ENCODE assay signal across 20 cellular contexts in the genomic region with DNA sequence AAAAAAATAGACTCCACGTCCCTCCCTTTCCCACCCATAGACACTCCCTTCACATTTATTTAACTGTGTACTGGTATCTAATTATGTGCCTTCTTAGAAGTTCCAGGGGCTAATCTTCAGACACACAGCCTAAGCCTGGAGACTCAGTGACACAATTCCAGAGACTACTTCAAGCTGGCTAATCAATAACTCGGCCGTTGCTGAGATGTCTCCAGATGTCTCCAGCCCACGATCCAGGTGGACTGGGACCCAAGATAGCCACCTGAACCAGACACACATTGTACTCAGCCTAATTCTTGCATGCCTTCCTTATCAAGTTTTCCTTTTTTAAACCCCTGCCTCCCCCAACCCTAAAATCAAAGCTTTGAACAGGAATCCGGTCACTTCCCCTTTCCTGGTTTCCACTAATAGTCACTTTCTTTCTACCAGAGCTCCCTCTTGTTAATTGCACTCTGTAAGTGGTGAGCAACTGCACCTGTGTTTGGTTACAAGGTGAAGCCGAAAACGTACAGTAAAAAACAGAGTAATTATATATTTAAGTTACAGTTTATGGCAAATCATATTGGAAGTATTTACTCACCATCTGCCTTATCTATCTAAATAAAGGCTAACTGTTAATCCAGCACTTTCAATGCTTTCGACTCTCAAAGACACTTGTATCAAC. TPM values are rescaled to one million over a fixed set of nuclear protein-coding genes. Genes with fewer than 3 reads are reported as not detected.
"Had no signal": no experiment of that assay in that cellular context is flagged by ENCODE, and none has a peak within 500 bp of the region (broad histone marks: within the 10 kb centered on the region; RNA-seq: fewer than 3 reads in every experiment).

No MANE protein-coding gene starts in this region.

- H3K27ac ChIP-seq: ascending aorta, gastrocnemius medialis, left lung had no signal

- H3K4me1 Mint-ChIP-seq: activated naive CD8-positive, alpha-beta T cell treated with anti-CD3 and anti-CD28 coated beads, Interleukin-2, amount 50 U/mL, for 24 hours had no signal

- H3K27ac Mint-ChIP-seq: activated naive CD8-positive, alpha-beta T cell treated with anti-CD3 and anti-CD28 coated beads, Interleukin-2, amount 50 U/mL, for 24 hours; endodermal cell; memory B cell; natural killer cell treated with Interleukin-12 subunit alpha and Interleukin-12 subunit beta and Interleukin-15 and Interleukin-18, amount 100 ng/mL, for 72 hours had no signal

- H3K4me3 ChIP-seq: ascending aorta, gastrocnemius medialis, left lung had no signal

- H3K27me3 Mint-ChIP-seq: activated naive CD8-positive, alpha-beta T cell treated with anti-CD3 and anti-CD28 coated beads, Interleukin-2, amount 50 U/mL, for 24 hours; natural killer cell treated with Interleukin-12 subunit alpha and Interleukin-12 subunit beta and Interleukin-15 and Interleukin-18, amount 100 ng/mL, for 72 hours had no signal

- H3K27me3 ChIP-seq: ascending aorta, gastrocnemius medialis, left lung had no signal

- H3K9me3 ChIP-seq: ascending aorta, gastrocnemius medialis, left lung had no signal

- H3K36me3 Mint-ChIP-seq: memory B cell had no signal

- ATAC-seq: activated naive CD8-positive, alpha-beta T cell treated with anti-CD3 and anti-CD28 coated beads, Interleukin-2, amount 50 U/mL, for 24 hours; gastrocnemius medialis; left lung; natural killer cell treated with Interleukin-12 subunit alpha and Interleukin-12 subunit beta and Interleukin-15 and Interleukin-18, amount 100 ng/mL, for 72 hours had no signal

- H3K36me3 ChIP-seq: ascending aorta, gastrocnemius medialis, left lung had no signal

- H3K4me1 ChIP-seq: ascending aorta, gastrocnemius medialis, left lung had no signal

- H3K4me3 Mint-ChIP-seq: activated naive CD8-positive, alpha-beta T cell treated with anti-CD3 and anti-CD28 coated beads, Interleukin-2, amount 50 U/mL, for 24 hours; endodermal cell; memory B cell; natural killer cell treated with Interleukin-12 subunit alpha and Interleukin-12 subunit beta and Interleukin-15 and Interleukin-18, amount 100 ng/mL, for 72 hours had no signal

- H3K9me3 Mint-ChIP-seq: activated naive CD8-positive, alpha-beta T cell treated with anti-CD3 and anti-CD28 coated beads, Interleukin-2, amount 50 U/mL, for 24 hours; memory B cell; natural killer cell treated with Interleukin-12 subunit alpha and Interleukin-12 subunit beta and Interleukin-15 and Interleukin-18, amount 100 ng/mL, for 72 hours had no signal

- DNase-seq: activated CD4-positive, CD25-positive, alpha-beta regulatory T cell treated with anti-CD3 and anti-CD28 coated beads, Interleukin-2, amount 50 U/mL, for 72 hours; activated naive CD4-positive, alpha-beta T cell; activated naive CD8-positive, alpha-beta T cell treated with anti-CD3 and anti-CD28 coated beads, Interleukin-2, amount 50 U/mL, for 24 hours; activated T-cell treated with anti-CD3 and anti-CD28 coated beads for 4 hours; dermis blood vessel endothelial cell; endodermal cell; gastrocnemius medialis; left lung; stimulated activated CD4-positive, alpha-beta T cell treated with anti-CD3 and anti-CD28 coated beads, Interleukin-2, amount 100 ng/mL, for 48 hours; stimulated activated naive CD4-positive, alpha-beta T cell; T-helper 1 cell; T1000; trophoblast cell had no signal

RNA-seq across cellular contexts. Expression of a gene that starts 39.8 kb away (rescaled TPM):
- total RNA-seq: bronchial epithelial cell, dermis blood vessel endothelial cell, epithelial cell of proximal tubule, renal cortical epithelial cell had no signal
- polyA plus RNA-seq: keratinocyte had no signal
